In the genomic region with DNA sequence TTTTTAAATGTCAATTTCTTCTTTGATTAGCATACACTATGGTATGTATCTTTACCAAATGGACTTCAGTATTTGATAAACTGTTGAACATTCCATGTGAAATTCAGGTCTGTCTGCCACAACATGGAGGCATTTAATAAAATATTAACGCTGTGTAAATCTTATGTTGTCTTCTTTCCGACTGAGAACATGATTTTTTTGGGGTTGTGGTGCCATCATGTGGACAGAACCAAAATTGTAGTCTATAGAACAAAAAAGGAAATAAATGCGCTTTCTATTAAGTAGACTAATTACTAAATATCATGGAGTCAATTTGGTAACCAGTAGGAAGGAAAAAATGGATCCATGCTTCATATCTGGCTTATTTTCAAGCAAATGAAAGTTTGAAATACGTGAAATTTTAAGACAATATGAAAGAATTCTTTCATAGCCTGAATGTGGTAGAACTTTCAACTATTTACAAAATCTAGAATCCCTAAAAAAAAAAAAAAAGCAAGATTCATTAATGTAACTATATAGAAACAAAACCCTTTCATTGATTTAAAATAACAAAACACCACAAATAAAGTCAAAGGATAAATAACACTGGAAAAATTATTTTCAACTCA, we compare ENCODE assay signal across 1 cellular context.
TF ChIP-seq lines count a peak whose summit lies in the region.

No MANE protein-coding gene starts in this region.

TF ChIP-seq in WTC11, 78 proteins besides CTCF, POLR2A, EP300 and RAD21 (continued from another document):
- TF ChIP-seq, protein P1, sequence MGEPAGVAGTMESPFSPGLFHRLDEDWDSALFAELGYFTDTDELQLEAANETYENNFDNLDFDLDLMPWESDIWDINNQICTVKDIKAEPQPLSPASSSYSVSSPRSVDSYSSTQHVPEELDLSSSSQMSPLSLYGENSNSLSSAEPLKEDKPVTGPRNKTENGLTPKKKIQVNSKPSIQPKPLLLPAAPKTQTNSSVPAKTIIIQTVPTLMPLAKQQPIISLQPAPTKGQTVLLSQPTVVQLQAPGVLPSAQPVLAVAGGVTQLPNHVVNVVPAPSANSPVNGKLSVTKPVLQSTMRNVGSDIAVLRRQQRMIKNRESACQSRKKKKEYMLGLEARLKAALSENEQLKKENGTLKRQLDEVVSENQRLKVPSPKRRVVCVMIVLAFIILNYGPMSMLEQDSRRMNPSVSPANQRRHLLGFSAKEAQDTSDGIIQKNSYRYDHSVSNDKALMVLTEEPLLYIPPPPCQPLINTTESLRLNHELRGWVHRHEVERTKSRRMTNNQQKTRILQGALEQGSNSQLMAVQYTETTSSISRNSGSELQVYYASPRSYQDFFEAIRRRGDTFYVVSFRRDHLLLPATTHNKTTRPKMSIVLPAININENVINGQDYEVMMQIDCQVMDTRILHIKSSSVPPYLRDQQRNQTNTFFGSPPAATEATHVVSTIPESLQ (CRISPR knock-in tag; IDR thresholded peaks at IDR 0.05), result no peak
- TF ChIP-seq ESRRA (CRISPR knock-in tag; IDR thresholded peaks at IDR 0.05; ENCODE audit: borderline replicate concordance) (no peak), ZNF423 (CRISPR knock-in tag; IDR thresholded peaks at IDR 0.05) (no peak)
